8 cellular contexts compared by ENCODE assay signal in genomic region chr2:55618025-55618648, GRCh38. TPM values are rescaled to one million over a fixed set of nuclear protein-coding genes. Genes with fewer than 3 reads are reported as not detected.
DNase-seq lines count a peak whose midpoint lies in the region; ATAC-seq and TF ChIP-seq lines count a peak whose summit lies in the region.

No MANE protein-coding gene starts in this region.

- H3F3A ChIP-seq in SU-DHL-6 (ENCODE audit: insufficient read depth): peaks cover 22% of the 10 kb centered on the region

- H3K9me3 ChIP-seq in SU-DHL-6 (ENCODE audit: insufficient read depth, low read length) (no peaks in the 10 kb centered on the region), skeletal muscle tissue (ENCODE audit: control insufficient read depth in 3 of 3, low read length in 3 of 3) (no peaks in the 10 kb centered on the region)

- H3K27ac ChIP-seq in SU-DHL-6 (ENCODE audit: low read depth, low read length) (peak overlapping the region; percentile 74), skeletal muscle tissue (ENCODE audit: low read depth, low read length) (peak overlapping the region; percentile 100)

- ATAC-seq in HG02623 (IDR thresholded peaks at IDR 0.05; ENCODE audit: unreplicated experiment) (peak; percentile 0), left cardiac atrium (peak; percentile 0 to 2), HG03095 (IDR thresholded peaks at IDR 0.05; ENCODE audit: unreplicated experiment) (no peak)

- no peak for TF ChIP-seq CTCF in GM13977 (IDR thresholded peaks at IDR 0.05; ENCODE audit: extremely low read depth, insufficient read depth, missing control alignments)
- no peak for TF ChIP-seq CTCF in SU-DHL-6 (IDR thresholded peaks at IDR 0.05; ENCODE audit: insufficient read depth, low read length, poor library complexity, severe bottlenecking)

- H3K4me1 ChIP-seq in skeletal muscle tissue (ENCODE audit: control insufficient read depth in 3 of 3, insufficient read depth in 3 of 3, low read length in 3 of 3): peaks cover 14 to 35% (median 26%) of the 10 kb centered on the region in 3 donors

- H3K36me3 ChIP-seq in SU-DHL-6 (ENCODE audit: low read length) (peaks cover 24% of the 10 kb centered on the region), skeletal muscle tissue (ENCODE audit: control insufficient read depth in 3 of 3, insufficient read depth in 3 of 3, low read length in 3 of 3) (peaks cover 2 to 12% (median 3%) of the 10 kb centered on the region in 3 donors)

- no peaks in the 10 kb centered on the region for H3K9me3 Mint-ChIP-seq in activated T-helper 1 cell treated with anti-CD3 and anti-CD28 coated beads, Interleukin-12 subunit alpha, Interleukin-12 subunit beta, Interleukin-2, Interleukin-4 antibody, amounts not matched to agents 30 ng/mL and 10 ng/mL and 1 ng/mL, durations not matched to agents 14 hours and 24 hours and 36 hours

- H4K20me1 ChIP-seq in SU-DHL-6 (ENCODE audit: low read depth, low read length): peaks cover 33% of the 10 kb centered on the region

- peaks cover 95% of the 10 kb centered on the region for H3K79me2 ChIP-seq in SU-DHL-6 (ENCODE audit: insufficient read depth, low read length)

- peaks cover 46% of the 10 kb centered on the region for H3K4me1 Mint-ChIP-seq in activated T-helper 1 cell treated with anti-CD3 and anti-CD28 coated beads, Interleukin-12 subunit alpha, Interleukin-12 subunit beta, Interleukin-2, Interleukin-4 antibody, amounts not matched to agents 30 ng/mL and 10 ng/mL and 1 ng/mL, durations not matched to agents 14 hours and 24 hours and 36 hours (ENCODE audit: low read depth)

- peak overlapping the region; percentile 100 for H3K9ac ChIP-seq in SU-DHL-6 (ENCODE audit: low read length)
- peak overlapping the region; percentile 97 to 100 (median 97) for H3K9ac ChIP-seq in skeletal muscle tissue (ENCODE audit: low read depth in 1 of 3, low read length in 3 of 3)

- intact Hi-C loops in left cardiac atrium (cut with DNase I): no loop called here
- intact Hi-C loops in activated T-helper 1 cell treated with anti-CD3 and anti-CD28 coated beads, Interleukin-12 subunit alpha, Interleukin-12 subunit beta, Interleukin-2, Interleukin-4 antibody, amounts not matched to agents 30 ng/mL and 10 ng/mL and 1 ng/mL, durations not matched to agents 14 hours and 24 hours and 36 hours (cut with micrococcal nuclease): loop anchor here (5.0 to 10.0 kb wide), 3 partner anchors 336 to 1503 kb away; partner anchors contain the start of gene ACYP2

- peak overlapping the region; percentile 98 for H3K4me3 ChIP-seq in SU-DHL-6 (ENCODE audit: insufficient read depth, low read length, poor library complexity, severe bottlenecking)
- H3K4me3 ChIP-seq in skeletal muscle tissue (ENCODE audit: low read length in 3 of 3): peak overlapping the region; percentile 80 to 97 (median 97)

- H3K9me2 ChIP-seq in SU-DHL-6 (replicated peaks; ENCODE audit: insufficient read depth, low read length): no peaks in the 10 kb centered on the region

- DNase-seq in GM13977 (ENCODE audit: low spot score) (peak; percentile 10), left cardiac atrium (no peak), HuH-7.5 (ENCODE audit: low spot score) (no peak)
- no peak for DNase-seq in activated T-helper 1 cell treated with anti-CD3 and anti-CD28 coated beads, Interleukin-12 subunit alpha, Interleukin-12 subunit beta, Interleukin-2, Interleukin-4 antibody, amounts not matched to agents 30 ng/mL and 10 ng/mL and 1 ng/mL, durations not matched to agents 14 hours and 24 hours and 36 hours (ENCODE audit: low spot score)

- no peaks in the 10 kb centered on the region for H3K27me3 Mint-ChIP-seq in activated T-helper 1 cell treated with anti-CD3 and anti-CD28 coated beads, Interleukin-12 subunit alpha, Interleukin-12 subunit beta, Interleukin-2, Interleukin-4 antibody, amounts not matched to agents 30 ng/mL and 10 ng/mL and 1 ng/mL, durations not matched to agents 14 hours and 24 hours and 36 hours (ENCODE audit: insufficient read depth)

- peak overlapping the region; percentile 27 for H2AFZ ChIP-seq in SU-DHL-6 (ENCODE audit: low read depth, low read length, severe bottlenecking)

- peaks cover 19% of the 10 kb centered on the region for H3K36me3 Mint-ChIP-seq in activated T-helper 1 cell treated with anti-CD3 and anti-CD28 coated beads, Interleukin-12 subunit alpha, Interleukin-12 subunit beta, Interleukin-2, Interleukin-4 antibody, amounts not matched to agents 30 ng/mL and 10 ng/mL and 1 ng/mL, durations not matched to agents 14 hours and 24 hours and 36 hours (ENCODE audit: low read depth)

- no peak overlapping the region for H3K27ac Mint-ChIP-seq in activated T-helper 1 cell treated with anti-CD3 and anti-CD28 coated beads, Interleukin-12 subunit alpha, Interleukin-12 subunit beta, Interleukin-2, Interleukin-4 antibody, amounts not matched to agents 30 ng/mL and 10 ng/mL and 1 ng/mL, durations not matched to agents 14 hours and 24 hours and 36 hours

- H3K27me3 ChIP-seq in SU-DHL-6 (ENCODE audit: low read length) (no peaks in the 10 kb centered on the region), skeletal muscle tissue (ENCODE audit: control insufficient read depth in 3 of 3, insufficient read depth in 3 of 3, low read length in 3 of 3) (no peaks in the 10 kb centered on the region)

- peak overlapping the region; percentile 90 for H3K4me2 ChIP-seq in SU-DHL-6 (ENCODE audit: low read depth, low read length, poor library complexity, severe bottlenecking)

- no peak overlapping the region for H3K4me3 Mint-ChIP-seq in activated T-helper 1 cell treated with anti-CD3 and anti-CD28 coated beads, Interleukin-12 subunit alpha, Interleukin-12 subunit beta, Interleukin-2, Interleukin-4 antibody, amounts not matched to agents 30 ng/mL and 10 ng/mL and 1 ng/mL, durations not matched to agents 14 hours and 24 hours and 36 hours

- in situ Hi-C loops in GM13977 (cut with MboI; ENCODE audit: low pct_unique_long_range_greater_than_20kb, low sequenced_read_pairs, unreplicated experiment): no loop called here

RNA-seq across cellular contexts. Expression of gene PPP4R3B, which starts 0.7 kb away (rescaled TPM):
- total RNA-seq in left cardiac atrium (10 to 100 TPM; 29.9 to 30.6 TPM), skeletal muscle tissue (53.8 TPM)
- total RNA-seq in activated T-helper 1 cell treated with anti-CD3 and anti-CD28 coated beads, Interleukin-12 subunit alpha, Interleukin-12 subunit beta, Interleukin-2, Interleukin-4 antibody, amounts not matched to agents 30 ng/mL and 10 ng/mL and 1 ng/mL, durations not matched to agents 14 hours and 24 hours and 36 hours: 69.8 and 74.6 TPM in 2 replicates
